Comparison of ENCODE assay signal across 1 cellular context in genomic region chr11:64305075-64305690, GRCh38.
TF ChIP-seq lines count a peak whose summit lies in the region.

TSS of gene ESRRA (plus strand) at chr11:64305524. CDS start at chr11:64307180, 1,656 bp downstream.

TF ChIP-seq in HepG2, 621 proteins besides CTCF, POLR2A, EP300 and RAD21 (continued from another document):
- TF ChIP-seq, protein P1, sequence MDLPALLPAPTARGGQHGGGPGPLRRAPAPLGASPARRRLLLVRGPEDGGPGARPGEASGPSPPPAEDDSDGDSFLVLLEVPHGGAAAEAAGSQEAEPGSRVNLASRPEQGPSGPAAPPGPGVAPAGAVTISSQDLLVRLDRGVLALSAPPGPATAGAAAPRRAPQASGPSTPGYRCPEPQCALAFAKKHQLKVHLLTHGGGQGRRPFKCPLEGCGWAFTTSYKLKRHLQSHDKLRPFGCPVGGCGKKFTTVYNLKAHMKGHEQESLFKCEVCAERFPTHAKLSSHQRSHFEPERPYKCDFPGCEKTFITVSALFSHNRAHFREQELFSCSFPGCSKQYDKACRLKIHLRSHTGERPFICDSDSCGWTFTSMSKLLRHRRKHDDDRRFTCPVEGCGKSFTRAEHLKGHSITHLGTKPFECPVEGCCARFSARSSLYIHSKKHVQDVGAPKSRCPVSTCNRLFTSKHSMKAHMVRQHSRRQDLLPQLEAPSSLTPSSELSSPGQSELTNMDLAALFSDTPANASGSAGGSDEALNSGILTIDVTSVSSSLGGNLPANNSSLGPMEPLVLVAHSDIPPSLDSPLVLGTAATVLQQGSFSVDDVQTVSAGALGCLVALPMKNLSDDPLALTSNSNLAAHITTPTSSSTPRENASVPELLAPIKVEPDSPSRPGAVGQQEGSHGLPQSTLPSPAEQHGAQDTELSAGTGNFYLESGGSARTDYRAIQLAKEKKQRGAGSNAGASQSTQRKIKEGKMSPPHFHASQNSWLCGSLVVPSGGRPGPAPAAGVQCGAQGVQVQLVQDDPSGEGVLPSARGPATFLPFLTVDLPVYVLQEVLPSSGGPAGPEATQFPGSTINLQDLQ (CRISPR knock-in tag; IDR thresholded peaks at IDR 0.05): no peak
- TF ChIP-seq PTBP1 (IDR thresholded peaks at IDR 0.05; ENCODE audit: low read depth, low read length, poor library complexity, severe bottlenecking) (no peak), IRX3 (CRISPR knock-in tag; IDR thresholded peaks at IDR 0.05; ENCODE audit: borderline replicate concordance, low read depth) (no peak), KDM4B (CRISPR knock-in tag; IDR thresholded peaks at IDR 0.05) (0 out of 2 replicates have a peak, but pooled peaks have one; percentile 26), ZMAT5 (CRISPR knock-in tag; IDR thresholded peaks at IDR 0.05; ENCODE audit: borderline replicate concordance, low read depth) (no peak), MTA3 (CRISPR knock-in tag; IDR thresholded peaks at IDR 0.05) (no peak)
